19 cellular contexts compared by ENCODE assay signal in the genomic region with DNA sequence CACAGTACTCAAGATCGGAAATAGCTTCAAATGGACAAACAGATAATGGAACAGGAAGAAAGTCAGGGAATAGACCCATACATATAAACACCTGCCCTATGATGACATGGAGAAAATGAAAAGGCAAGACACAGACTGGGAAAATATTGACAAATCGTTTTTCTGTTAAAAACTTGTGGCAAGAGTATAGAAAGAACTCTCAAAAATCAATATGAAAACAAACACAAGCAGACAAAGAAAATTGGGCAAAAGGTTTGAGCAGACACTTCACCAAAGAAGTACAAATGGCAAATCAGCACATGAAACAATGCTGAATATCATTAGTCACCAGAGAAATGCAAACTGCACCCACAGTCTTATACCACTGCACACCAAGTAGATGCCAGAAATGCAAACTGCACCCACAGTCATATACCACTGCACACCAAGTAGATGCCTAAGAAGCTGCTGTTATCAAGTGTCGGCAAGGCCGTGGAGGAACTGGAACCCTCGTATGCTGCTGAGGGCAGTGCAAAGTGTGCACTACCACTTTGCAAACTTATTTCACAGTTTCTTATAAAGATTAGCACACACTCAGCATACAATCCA.
DNase-seq lines count a peak whose midpoint lies in the region; ATAC-seq, FAIRE-seq and TF ChIP-seq lines count a peak whose summit lies in the region.
"Had no signal": no experiment of that assay in that cellular context is flagged by ENCODE, and none has a peak within 500 bp of the region (broad histone marks: within the 10 kb centered on the region; RNA-seq: fewer than 3 reads in every experiment).

No MANE protein-coding gene starts in this region.

- FAIRE-seq in A549 (lab: Jason Lieb, UNC) (peak; percentile 67), K562 (lab: Jason Lieb, UNC) (peak; percentile 26)

- no peak overlapping the region for H3K4me3 ChIP-seq in A549
- no peak overlapping the region for H3K4me3 ChIP-seq in PC-3 (ENCODE audit: low read length)
- H3K4me3 ChIP-seq in K562 = no peak overlapping the region
- H3K4me3 ChIP-seq in foreskin fibroblast (ENCODE audit: low read depth in 1 of 2, low read length in 2 of 2) = no peak overlapping the region
- H3K4me3 ChIP-seq: PC-9, thyroid gland had no signal

- POLR2A ChIA-PET in A549 (lab: Yijun Ruan, JAX) (no interaction called here), PC-3 (lab: Charles Lee; ENCODE audit: unreplicated experiment) (no interaction called here), K562 (lab: Yijun Ruan, JAX) (interaction anchor here (0.5 to 0.6 kb wide), 2 partner anchors 163 to 328 kb away, joined by 3 read pairs; no protein-coding TSS in a partner anchor), GM10248 (lab: Yijun Ruan, JAX) (no interaction called here)

- H3K4me1 Mint-ChIP-seq in T-helper 2 cell treated with Interferon-gamma antibody and Interleukin-4, amounts not matched to agents 5 μg/mL and 100 μg/mL, for 36 hours (ENCODE audit: low read depth) = peaks cover 62% of the 10 kb centered on the region

- H3K9ac ChIP-seq in PC-3 (ENCODE audit: low read length) = no peak overlapping the region
- H3K9ac ChIP-seq in K562 (ENCODE audit: insufficient read depth in 1 of 2, low read depth in 2 of 2, low read length in 2 of 2) = no peak overlapping the region

- BruUV-seq in PC-3 (replicated peaks; lab: Mats Ljungman, UMichigan) (no TSS peak), K562 (replicated peaks; lab: Mats Ljungman, UMichigan) (no TSS peak)

- WGBS in A549 (ENCODE audit: missing lambda C conversion rate) = 77% methylated on average over 5 of the region's 5 CpGs
- 75% methylated on average over 5 of the region's 5 CpGs for WGBS in K562 (ENCODE audit: insufficient coverage, low coverage, missing lambda C conversion rate)

- H3K4me2 ChIP-seq in A549 = no peak overlapping the region
- H3K4me2 ChIP-seq in PC-3 (ENCODE audit: low read length) = no peak overlapping the region
- H3K4me2 ChIP-seq in K562 (ENCODE audit: insufficient read depth, low read length) = no peak overlapping the region
- H3K4me2 ChIP-seq: PC-9 had no signal

- no peak for TF ChIP-seq POLR2A in A549 (IDR thresholded peaks at IDR 0.05; ENCODE audit: low read length)
- no peak for TF ChIP-seq POLR2A in K562 (conservative IDR thresholded peaks at IDR 0.05)

- CTCF ChIA-PET in A549 (lab: Yijun Ruan, JAX) = interaction anchor here (0.8 to 2.7 kb wide), 5 partner anchors 13 to 44 kb away, joined by 3 to 8 read pairs (median 3); no protein-coding TSS in a partner anchor
- CTCF ChIA-PET in PC-3 (lab: Charles Lee) = no interaction called here
- CTCF ChIA-PET in K562 (lab: Yijun Ruan, JAX; ENCODE audit: low intra/inter-chr PET ratio) = no interaction called here
- CTCF ChIA-PET in GM10248 (lab: Yijun Ruan, JAX) = interaction anchor here (0.9 to 2.4 kb wide), 2 partner anchors 9 to 23 kb away, joined by 3 to 10 read pairs; no protein-coding TSS in a partner anchor

- H2AFZ ChIP-seq in PC-3 (ENCODE audit: low read length) (no peak overlapping the region), K562 (ENCODE audit: low read depth, low read length) (no peak overlapping the region)
- H2AFZ ChIP-seq: PC-9 had no signal

- no peaks in the 10 kb centered on the region for H3K9me1 ChIP-seq in K562 (ENCODE audit: control insufficient read depth, insufficient read depth, low read length)

- in situ Hi-C loops in K562 (cut with MboI) = no loop called here

- TF ChIP-seq RAD21 in A549 (conservative IDR thresholded peaks at IDR 0.05 in 1 of 2, IDR thresholded peaks at IDR 0.05 in 1 of 2) (no peak), K562 (CRISPR knock-in tag; conservative IDR thresholded peaks at IDR 0.05 in 1 of 2, IDR thresholded peaks at IDR 0.05 in 1 of 2) (no peak)

- no peaks in the 10 kb centered on the region for H4K20me1 ChIP-seq in PC-3 (ENCODE audit: low read length)
- H4K20me1 ChIP-seq in K562 (replicated peaks; ENCODE audit: control insufficient read depth, insufficient read depth, low read length) = no peaks in the 10 kb centered on the region

- H3K79me2 ChIP-seq in PC-3 (ENCODE audit: low read length) = no peaks in the 10 kb centered on the region
- no peaks in the 10 kb centered on the region for H3K79me2 ChIP-seq in K562 (ENCODE audit: control insufficient read depth, insufficient read depth, low read length)

- H3F3A ChIP-seq in PC-3 (ENCODE audit: low read length, unreplicated experiment) = no peaks in the 10 kb centered on the region

- no peaks in the 10 kb centered on the region for H3K27me3 ChIP-seq in PC-3 (ENCODE audit: low read length)
- no peaks in the 10 kb centered on the region for H3K27me3 ChIP-seq in K562 (ENCODE audit: control insufficient read depth in 2 of 2, insufficient read depth in 2 of 2, low read length in 2 of 2)
- H3K27me3 ChIP-seq: thyroid gland had no signal

- peak overlapping the region; percentile 42 for H3K27ac Mint-ChIP-seq in T-helper 2 cell treated with Interferon-gamma antibody and Interleukin-4, amounts not matched to agents 5 μg/mL and 100 μg/mL, for 36 hours
- H3K27ac Mint-ChIP-seq: effector memory CD8-positive, alpha-beta T cell had no signal

- H3K36me3 Mint-ChIP-seq in T-helper 2 cell treated with Interferon-gamma antibody and Interleukin-4, amounts not matched to agents 5 μg/mL and 100 μg/mL, for 36 hours (ENCODE audit: low read depth) = peaks cover 48% of the 10 kb centered on the region

- H3K4me3 Mint-ChIP-seq in T-helper 2 cell treated with Interferon-gamma antibody and Interleukin-4, amounts not matched to agents 5 μg/mL and 100 μg/mL, for 36 hours = no peak overlapping the region
- H3K4me3 Mint-ChIP-seq: effector memory CD8-positive, alpha-beta T cell had no signal

- H3K9me3 ChIP-seq in A549 (no peaks in the 10 kb centered on the region), PC-3 (ENCODE audit: low read length) (no peaks in the 10 kb centered on the region), K562 (replicated peaks; ENCODE audit: control insufficient read depth, insufficient read depth, low read depth, low read length) (no peaks in the 10 kb centered on the region)
- H3K9me3 ChIP-seq: thyroid gland had no signal

- H3K27ac ChIP-seq in A549 (no peak overlapping the region), PC-3 (ENCODE audit: low read length) (no peak overlapping the region), K562 (ENCODE audit: extremely low read depth, low read depth, low read length) (no peak overlapping the region)
- H3K27ac ChIP-seq: 22Rv1, C4-2B, PC-9, thyroid gland had no signal

- no peak for TF ChIP-seq EP300 in A549 (IDR thresholded peaks at IDR 0.05)
- TF ChIP-seq EP300 in K562 (IDR thresholded peaks at IDR 0.05; ENCODE audit: low read length) = no peak

- H3K4me1 ChIP-seq in A549 (peaks cover 3% of the 10 kb centered on the region; the same call in 2 of the 3 replicates), PC-3 (ENCODE audit: insufficient read depth, low read length) (no peaks in the 10 kb centered on the region), K562 (replicated peaks in 1 of 2; ENCODE audit: control insufficient read depth in 2 of 2, insufficient read depth in 2 of 2, low read length in 2 of 2) (0 out of 5 replicates have a peak, but pooled peaks cover 0 to 4% of the 10 kb centered on the region in 2 experiments)
- H3K4me1 ChIP-seq: thyroid gland had no signal

- H3K36me3 ChIP-seq in PC-3 (ENCODE audit: low read depth, low read length) (no peaks in the 10 kb centered on the region), K562 (ENCODE audit: control insufficient read depth, insufficient read depth, low read length) (peaks cover 5% of the 10 kb centered on the region; the same call in 1 of the 3 replicates)
- H3K36me3 ChIP-seq: thyroid gland had no signal

- H3K27me3 Mint-ChIP-seq in T-helper 2 cell treated with Interferon-gamma antibody and Interleukin-4, amounts not matched to agents 5 μg/mL and 100 μg/mL, for 36 hours (ENCODE audit: low read depth) = no peaks in the 10 kb centered on the region
- H3K27me3 Mint-ChIP-seq: effector memory CD8-positive, alpha-beta T cell had no signal

- DNase-seq in T-helper 2 cell treated with Interferon-gamma antibody and Interleukin-4, amounts not matched to agents 5 μg/mL and 100 μg/mL, for 36 hours (ENCODE audit: low spot score) = no peak
- DNase-seq in T-helper 2 cell = no peak
- no peak for DNase-seq in A549 (ENCODE audit: low read depth in 1 of 2, low spot score in 1 of 2)
- no peak for DNase-seq in PC-3
- no peak for DNase-seq in K562 (ENCODE audit: extremely low read depth in 1 of 4, low spot score in 3 of 4)
- no peak for DNase-seq in GM10248 (ENCODE audit: extremely low spot score)
- DNase-seq in stimulated activated CD8-positive, alpha-beta memory T cell treated with anti-CD3 and anti-CD28 coated beads, Interleukin-4, amount 100 ng/mL, for 48 hours = no peak
- no peak for DNase-seq in foreskin fibroblast
- DNase-seq: activated CD4-positive, alpha-beta T cell treated with anti-CD3 and anti-CD28 coated beads for 4 hours; activated effector memory CD4-positive, alpha-beta T cell treated with Interleukin-2 at 50 U/mL for 16 hours; effector memory CD8-positive, alpha-beta T cell; glutamatergic neuron; NCI-H1436; NCI-H774; PC-9; T1000; thyroid gland had no signal

- H3K9me3 Mint-ChIP-seq in T-helper 2 cell treated with Interferon-gamma antibody and Interleukin-4, amounts not matched to agents 5 μg/mL and 100 μg/mL, for 36 hours = peaks cover 14% of the 10 kb centered on the region
- H3K9me3 Mint-ChIP-seq: effector memory CD8-positive, alpha-beta T cell had no signal

- no peak for TF ChIP-seq CTCF in A549 (IDR thresholded peaks at IDR 0.05)
- no peak for TF ChIP-seq CTCF in PC-3 (conservative IDR thresholded peaks at IDR 0.05; ENCODE audit: low read depth, low read length)
- no peak for TF ChIP-seq CTCF in K562 (IDR thresholded peaks at IDR 0.05 in 2 of 3, conservative IDR thresholded peaks at IDR 0.05 in 1 of 3; ENCODE audit: insufficient read depth in 2 of 3, low read depth in 1 of 3, low read length in 3 of 3)
- TF ChIP-seq CTCF in GM10248 (IDR thresholded peaks at IDR 0.05; ENCODE audit: control extremely low read depth, extremely low read depth, low read depth, missing control alignments) = no peak
- TF ChIP-seq CTCF in foreskin fibroblast (IDR thresholded peaks at IDR 0.05; ENCODE audit: low read depth, low read length) = no peak

- intact Hi-C loops in PC-3 (cut with micrococcal nuclease) = no loop called here
- intact Hi-C loops in K562 (cut with micrococcal nuclease) = no loop called here

- no peaks in the 10 kb centered on the region for H3K9me2 ChIP-seq in PC-3 (replicated peaks; ENCODE audit: low read length)

- no peak for ATAC-seq in A549
- peak; percentile 45; the same call in 1 of the 2 replicates for ATAC-seq in PC-3
- no peak for ATAC-seq in K562
- ATAC-seq: effector memory CD8-positive, alpha-beta T cell had no signal

TF ChIP-seq in A549, 52 proteins besides CTCF, POLR2A, EP300 and RAD21 (continues in another document):
- TF ChIP-seq KDM5A (IDR thresholded peaks at IDR 0.05) (no peak), CEBPB (IDR thresholded peaks at IDR 0.05) (no peak)

TF ChIP-seq in K562, 482 proteins besides CTCF, POLR2A, EP300 and RAD21 (continues in another document):
- TF ChIP-seq ZNF668 (CRISPR knock-in tag; IDR thresholded peaks at IDR 0.05) (no peak), TGIF2 (CRISPR knock-in tag; IDR thresholded peaks at IDR 0.05) (no peak), KAT7 (CRISPR knock-in tag; IDR thresholded peaks at IDR 0.05; ENCODE audit: borderline replicate concordance) (no peak), ZNF124 (CRISPR knock-in tag; IDR thresholded peaks at IDR 0.05) (no peak), ETS2 (tag; IDR thresholded peaks at IDR 0.05; ENCODE audit: borderline replicate concordance, poor library complexity, severe bottlenecking) (no peak)

Comparison
In these comparisons a context has a peak if more than half of its experiments do, and no peak if none do; other contexts are left out.
1. CTCF ChIA-PET loops: an anchor here in A549 (0.8 to 2.7 kb wide) and GM10248 (0.9 to 2.4 kb wide); none called in PC-3 and K562.